Comparison of ENCODE assay signal across 1 cellular context in the genomic region with DNA sequence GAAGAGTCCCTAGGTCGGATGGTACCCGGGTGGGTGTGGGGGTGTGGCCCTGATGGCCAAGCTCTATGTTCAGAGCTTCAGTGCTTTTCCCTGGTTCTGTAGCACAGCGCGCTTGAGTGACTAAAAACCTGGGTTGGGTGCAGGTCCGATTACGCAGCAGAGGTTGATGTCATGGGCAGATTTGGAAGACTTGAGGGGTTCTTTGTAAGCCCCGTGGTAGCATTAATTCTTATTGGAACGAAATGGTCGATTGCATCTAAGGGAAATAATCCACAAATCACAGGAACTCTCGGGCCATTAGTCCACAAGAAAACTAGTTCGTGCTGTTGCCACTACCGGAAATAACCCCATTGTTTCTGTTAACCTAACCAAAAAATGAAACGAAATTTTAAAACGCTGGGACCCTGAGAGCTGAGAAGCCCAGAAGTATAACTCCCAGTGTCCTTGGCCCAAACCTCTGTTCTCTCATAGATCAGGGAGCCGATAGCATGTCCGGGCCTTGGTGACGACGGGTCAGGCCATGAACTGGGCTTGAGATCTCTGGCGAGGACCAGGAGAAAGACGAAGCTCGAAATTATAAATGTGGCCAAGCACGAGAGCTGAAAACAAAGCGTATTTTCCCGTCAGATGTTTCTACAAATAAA.
A peak's percentile ranks its signal among the peaks of the same experiment; 100 is the strongest.
TF ChIP-seq lines count a peak whose summit lies in the region.

No MANE protein-coding gene starts in this region.

TF ChIP-seq in endothelial cell of umbilical vein, 7 proteins besides CTCF, POLR2A, EP300 and RAD21:
- no peak for TF ChIP-seq JUN (IDR thresholded peaks at IDR 0.05; ENCODE audit: borderline replicate concordance, insufficient read depth, insufficient read length, low read depth)
- no peak for TF ChIP-seq FOS (IDR thresholded peaks at IDR 0.05; ENCODE audit: borderline replicate concordance, insufficient read depth, low read length)
- TF ChIP-seq GATA2 (IDR thresholded peaks at IDR 0.05; ENCODE audit: insufficient read depth, insufficient read length, low read depth, low read length): peak; percentile 42
